ENCODE assay signal across 8 cellular contexts in the genomic region with DNA sequence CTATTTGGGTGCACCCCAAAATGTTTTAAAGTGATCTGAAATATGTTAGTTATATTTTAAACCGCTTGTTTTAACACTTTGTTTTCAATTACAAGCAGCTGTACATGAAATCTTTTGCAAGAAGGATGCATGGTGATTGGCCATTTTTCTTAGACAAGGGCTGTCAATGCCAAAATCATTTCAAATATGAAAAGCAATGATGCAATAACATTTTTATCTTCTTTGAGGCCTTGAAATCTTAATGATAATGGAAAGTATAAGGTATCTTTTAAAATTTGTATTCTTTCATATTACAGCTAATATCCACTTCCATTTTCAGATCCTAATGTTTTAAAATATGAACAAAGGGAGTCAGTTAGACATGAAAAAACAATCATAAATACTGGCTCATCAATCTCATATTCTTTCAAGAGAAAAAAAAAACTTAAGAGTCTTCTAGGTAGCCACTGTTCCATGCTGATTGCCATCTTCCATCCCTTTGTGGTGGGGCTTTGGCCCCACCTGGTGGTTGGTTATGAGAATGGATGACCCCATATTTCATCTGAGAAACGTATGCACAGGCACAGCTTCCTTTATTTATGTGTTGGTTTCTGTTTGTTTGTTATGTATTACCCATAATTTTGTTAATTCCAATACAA.
A peak's percentile ranks its signal among the peaks of the same experiment; 100 is the strongest.
DNase-seq lines count a peak whose midpoint lies in the region; ATAC-seq and TF ChIP-seq lines count a peak whose summit lies in the region.

No MANE protein-coding gene starts in this region.

- no peaks in the 10 kb centered on the region for H3K9me3 ChIP-seq in tibial artery

- no peaks in the 10 kb centered on the region for H3K27me3 ChIP-seq in kidney epithelial cell (ENCODE audit: control insufficient read depth, insufficient read depth, low read length)
- no peaks in the 10 kb centered on the region for H3K27me3 ChIP-seq in tibial artery

- ATAC-seq in GM19438 (IDR thresholded peaks at IDR 0.05; ENCODE audit: low read depth, unreplicated experiment) = peak; percentile 96
- peak; percentile 99 for ATAC-seq in HG03354 (IDR thresholded peaks at IDR 0.05; ENCODE audit: poor library complexity, severe bottlenecking, unreplicated experiment)

- H3K27ac ChIP-seq in tibial artery = no peak overlapping the region

- intact Hi-C loops in tibial artery (cut with DNase I; ENCODE audit: low total_unique reads) = no loop called here

- in situ Hi-C loops in astrocyte of the cerebellum (cut with HindIII; ENCODE audit: low sequenced_read_pairs) = no loop called here

- DNase-seq in NCI-H2196 (lab: John Stamatoyannopoulos, UW; ENCODE audit: unreplicated experiment) (peak; percentile 6), NCI-H2196 treated with DMSO at 0.1 percent for 48 hours (lab: John Stamatoyannopoulos, UW; ENCODE audit: unreplicated experiment) (no peak), NCI-H524 (lab: John Stamatoyannopoulos, UW) (peak; percentile 40 to 73), astrocyte of the cerebellum (ENCODE audit: low read depth) (peak; percentile 12), kidney epithelial cell (ENCODE audit: low read depth) (no peak), tibial artery (no peak)

- TF ChIP-seq CTCF in astrocyte of the cerebellum (IDR thresholded peaks at IDR 0.05; ENCODE audit: low read depth, low read length, missing control alignments) (peak; percentile 84), kidney epithelial cell (IDR thresholded peaks at IDR 0.05; ENCODE audit: insufficient read depth, low read length, poor library complexity, severe bottlenecking) (peak; percentile 81), tibial artery (IDR thresholded peaks at IDR 0.05) (peak; percentile 32 to 56)

- H3K4me1 ChIP-seq in tibial artery = no peaks in the 10 kb centered on the region

- no peaks in the 10 kb centered on the region for H3K36me3 ChIP-seq in kidney epithelial cell (ENCODE audit: control insufficient read depth, insufficient read depth, low read length)
- no peaks in the 10 kb centered on the region for H3K36me3 ChIP-seq in tibial artery

- H3K4me3 ChIP-seq in astrocyte of the cerebellum (ENCODE audit: low read depth, low read length) = no peak overlapping the region
- H3K4me3 ChIP-seq in kidney epithelial cell (ENCODE audit: low read depth, low read length) = no peak overlapping the region
- no peak overlapping the region for H3K4me3 ChIP-seq in tibial artery

Comparison
In these comparisons a context has a peak if more than half of its experiments do, and no peak if none do; other contexts are left out.
1. DNase-seq: peak in NCI-H2196 (single experiment), NCI-H524 (2 of 2) and astrocyte of the cerebellum (single experiment); none in NCI-H2196 treated with DMSO at 0.1 percent for 48 hours (single experiment), kidney epithelial cell (single experiment) and tibial artery (0 of 2).
2. Peak in every context shown above with its lines, with median percentiles within 50 percentile points of each other: CTCF ChIP-seq.